ENCODE assay signal across 6 cellular contexts in genomic region chr11:105107226-105107825, GRCh38. TPM values are rescaled to one million over a fixed set of nuclear protein-coding genes. Genes with fewer than 3 reads are reported as not detected.
"Had no signal": no experiment of that assay in that cellular context is flagged by ENCODE, and none has a peak within 500 bp of the region (broad histone marks: within the 10 kb centered on the region; RNA-seq: fewer than 3 reads in every experiment).

No MANE protein-coding gene starts in this region.

RNA-seq across cellular contexts. Expression of gene CARD18, which starts 32.2 kb away (rescaled TPM):
- total RNA-seq: activated T-helper 2 cell treated with anti-CD3 and anti-CD28 coated beads, Interferon-gamma antibody, Interleukin-2, Interleukin-4, amounts not matched to agents 10 μg/mL and 5 μg/mL and 100 μg/mL, durations not matched to agents 14 hours and 24 hours and 36 hours; cardiac septum; IMR-90; PC-3; SJSA1; WTC11 had no signal
